In genomic region chr22:24553597-24554315, GRCh38 we compare ENCODE assay signal across 6 cellular contexts. TPM values are rescaled to one million over a fixed set of nuclear protein-coding genes. Genes with fewer than 3 reads are reported as not detected.
A peak's percentile ranks its signal among the peaks of the same experiment; 100 is the strongest.
DNase-seq lines count a peak whose midpoint lies in the region; TF ChIP-seq lines count a peak whose summit lies in the region.

No MANE protein-coding gene starts in this region.

- H3K36me3 Mint-ChIP-seq in activated CD4-positive, alpha-beta T cell treated with anti-CD3 and anti-CD28 coated beads, Interleukin-2, amount 10 ng/mL, durations not matched to agents 24 days and 14 days (ENCODE audit: low read depth) = peaks cover 37% of the 10 kb centered on the region

- POLR2A ChIA-PET in HEK293T (lab: Yijun Ruan, JAX) = interaction anchor here (0.9 to 2.4 kb wide), 3 partner anchors 8 to 17 kb away, joined by 3 to 17 read pairs (median 11); no protein-coding TSS in a partner anchor

- peaks cover 49% of the 10 kb centered on the region for H3K4me1 Mint-ChIP-seq in activated CD4-positive, alpha-beta T cell treated with anti-CD3 and anti-CD28 coated beads, Interleukin-2, amount 10 ng/mL, durations not matched to agents 24 days and 14 days

- no peaks in the 10 kb centered on the region for H3K27me3 ChIP-seq in endocrine pancreas (ENCODE audit: control insufficient read depth, insufficient read depth, low read length)

- no peaks in the 10 kb centered on the region for H3K27me3 Mint-ChIP-seq in activated CD4-positive, alpha-beta T cell treated with anti-CD3 and anti-CD28 coated beads, Interleukin-2, amount 10 ng/mL, durations not matched to agents 24 days and 14 days

- intact Hi-C loops in activated CD4-positive, alpha-beta T cell treated with anti-CD3 and anti-CD28 coated beads, Interleukin-2, amount 10 ng/mL, durations not matched to agents 24 days and 14 days (cut with micrococcal nuclease) = loop anchor here (10.0 kb wide), 1 partner anchor 539 kb away; the partner anchor contains the start of gene CABIN1

- H3K9me3 Mint-ChIP-seq in activated CD4-positive, alpha-beta T cell treated with anti-CD3 and anti-CD28 coated beads, Interleukin-2, amount 10 ng/mL, durations not matched to agents 24 days and 14 days = no peaks in the 10 kb centered on the region

- DNase-seq in activated CD4-positive, alpha-beta T cell treated with anti-CD3 and anti-CD28 coated beads, Interleukin-2, amount 10 ng/mL, durations not matched to agents 24 days and 14 days = no peak
- DNase-seq in activated CD4-positive, alpha-beta T cell treated with anti-CD3 and anti-CD28 coated beads, Interleukin-2, amount 50 U/mL, for 4 hours = no peak
- no peak for DNase-seq in skeletal muscle cell (ENCODE audit: low read depth)
- no peak for DNase-seq in NCI-H187 (lab: John Stamatoyannopoulos, UW)
- DNase-seq in HEK293T (ENCODE audit: extremely low spot score) = no peak

- H3K4me3 ChIP-seq in endocrine pancreas (ENCODE audit: control insufficient read depth, insufficient read depth, low read length) = peak overlapping the region; percentile 74
- H3K4me3 ChIP-seq in skeletal muscle cell (ENCODE audit: low read depth, low read length) = peak overlapping the region; percentile 94

- peak overlapping the region; percentile 96 for H3K27ac Mint-ChIP-seq in activated CD4-positive, alpha-beta T cell treated with anti-CD3 and anti-CD28 coated beads, Interleukin-2, amount 10 ng/mL, durations not matched to agents 24 days and 14 days

- peak overlapping the region; percentile 99 for H3K4me3 Mint-ChIP-seq in activated CD4-positive, alpha-beta T cell treated with anti-CD3 and anti-CD28 coated beads, Interleukin-2, amount 10 ng/mL, durations not matched to agents 24 days and 14 days

- H3K9ac ChIP-seq in endocrine pancreas (ENCODE audit: control insufficient read depth, insufficient read depth, low read length) = peak overlapping the region; percentile 87

- H3K36me3 ChIP-seq in endocrine pancreas (ENCODE audit: control insufficient read depth, insufficient read depth, low read length) = no peaks in the 10 kb centered on the region

- H3K9me3 ChIP-seq in endocrine pancreas (ENCODE audit: control insufficient read depth, low read length) = no peaks in the 10 kb centered on the region

- H3K4me1 ChIP-seq in endocrine pancreas (ENCODE audit: control insufficient read depth, insufficient read depth, low read length) = peaks cover 6% of the 10 kb centered on the region

- CTCF ChIA-PET in HEK293T (lab: Yijun Ruan, JAX) = no interaction called here

TF ChIP-seq in HEK293T, 16 proteins besides CTCF, POLR2A, EP300 and RAD21:
- TF ChIP-seq SP1 (IDR thresholded peaks at IDR 0.05) (no peak), SUZ12 (IDR thresholded peaks at IDR 0.05) (no peak), BHLHE40 (IDR thresholded peaks at IDR 0.05; ENCODE audit: borderline replicate concordance) (no peak), LEF1 (IDR thresholded peaks at IDR 0.05; ENCODE audit: borderline replicate concordance) (no peak), FOXK2 (IDR thresholded peaks at IDR 0.05) (no peak), TARDBP (IDR thresholded peaks at IDR 0.05) (no peak), PKNOX1 (IDR thresholded peaks at IDR 0.05) (no peak), ZNF384 (IDR thresholded peaks at IDR 0.05) (no peak), ELF4 (IDR thresholded peaks at IDR 0.05) (no peak), CTBP1 (IDR thresholded peaks at IDR 0.05; ENCODE audit: borderline replicate concordance) (no peak), HDGF (IDR thresholded peaks at IDR 0.05; ENCODE audit: borderline replicate concordance) (no peak)

RNA-seq across cellular contexts. Expression of gene GUCD1, which starts 1.2 kb away (rescaled TPM):
- 118 and 129 TPM in 2 replicates for total RNA-seq in activated CD4-positive, alpha-beta T cell treated with anti-CD3 and anti-CD28 coated beads, Interleukin-2, amount 10 ng/mL, durations not matched to agents 24 days and 14 days

RNA-seq across cellular contexts. Expression of gene SNRPD3, which starts 2.0 kb away (rescaled TPM):
- total RNA-seq in activated CD4-positive, alpha-beta T cell treated with anti-CD3 and anti-CD28 coated beads, Interleukin-2, amount 10 ng/mL, durations not matched to agents 24 days and 14 days = 166 and 175 TPM in 2 replicates

RNA-seq across cellular contexts. Expression of gene LRRC75B, which starts 39.1 kb away (rescaled TPM):
- 2.6 and 3.2 TPM in 2 replicates for total RNA-seq in activated CD4-positive, alpha-beta T cell treated with anti-CD3 and anti-CD28 coated beads, Interleukin-2, amount 10 ng/mL, durations not matched to agents 24 days and 14 days

RNA-seq across cellular contexts. Expression of gene GGT1, which starts 49.2 kb away (rescaled TPM):
- 49.0 and 52.9 TPM in 2 replicates for total RNA-seq in activated CD4-positive, alpha-beta T cell treated with anti-CD3 and anti-CD28 coated beads, Interleukin-2, amount 10 ng/mL, durations not matched to agents 24 days and 14 days

RNA-seq across cellular contexts. Expression of gene UPB1, which starts 58.6 kb away (rescaled TPM):
- 0.12 TPM in 2 replicates for total RNA-seq in activated CD4-positive, alpha-beta T cell treated with anti-CD3 and anti-CD28 coated beads, Interleukin-2, amount 10 ng/mL, durations not matched to agents 24 days and 14 days
